In the genomic region with DNA sequence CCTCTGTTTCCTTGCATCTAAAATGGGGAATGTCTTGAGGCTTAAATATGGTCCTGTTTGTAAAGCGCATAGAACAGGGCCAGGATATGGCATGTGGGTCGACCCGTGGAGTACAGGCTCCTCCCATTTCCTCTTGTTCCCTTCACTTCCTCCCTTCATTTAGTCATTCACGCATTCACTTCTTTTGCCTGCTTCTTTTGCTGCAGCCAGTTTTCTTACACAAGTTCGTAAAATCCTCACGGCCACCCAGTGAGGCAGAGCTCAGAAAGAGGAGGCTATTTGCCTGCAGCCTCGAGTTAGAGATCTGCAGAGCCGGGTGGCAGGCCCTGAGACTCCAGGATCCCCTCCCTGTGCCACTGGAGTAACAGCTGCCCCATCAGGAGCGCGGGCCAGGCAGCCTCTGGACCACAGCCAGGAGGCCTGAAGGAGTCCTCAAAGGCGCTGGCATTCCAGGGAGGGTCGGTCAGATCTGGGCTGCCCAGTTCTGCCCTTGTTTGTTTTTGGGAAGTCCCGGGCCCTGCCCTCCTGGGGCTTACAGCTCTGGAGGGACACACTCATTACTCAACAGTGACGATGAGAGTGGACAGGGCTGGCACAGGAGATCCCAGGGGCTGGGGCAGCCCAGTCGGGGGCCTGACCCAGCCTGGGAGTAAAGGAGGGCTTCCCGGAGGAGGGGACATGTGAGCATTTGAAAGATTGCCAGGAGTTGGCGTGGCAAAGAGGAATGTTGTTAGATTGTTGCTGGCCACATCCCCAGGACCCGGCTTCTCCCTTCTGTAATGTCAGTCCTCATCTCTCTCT, we compare ENCODE assay signal across 8 cellular contexts. TPM values are rescaled to one million over a fixed set of nuclear protein-coding genes. Genes with fewer than 3 reads are reported as not detected.
DNase-seq lines count a peak whose midpoint lies in the region; ATAC-seq and TF ChIP-seq lines count a peak whose summit lies in the region.

No MANE protein-coding gene starts in this region.

- peaks cover 55 to 65% (median 58%) of the 10 kb centered on the region in 10 experiments for H3K4me1 ChIP-seq in BLaER1 treated with 17β-estradiol and CSF1 and Interleukin-3, amounts not matched to agents 10 nM and 100 nM
- peaks cover 36 to 88% (median 66%) of the 10 kb centered on the region in 9 donors for H3K4me1 ChIP-seq in heart right ventricle
- peaks cover 50% of the 10 kb centered on the region for H3K4me1 ChIP-seq in stomach smooth muscle (ENCODE audit: control insufficient read depth, insufficient read depth, low read length)
- H3K4me1 ChIP-seq in Caco-2, result peaks cover 23% of the 10 kb centered on the region

- no peak for TF ChIP-seq CTCF in heart right ventricle (IDR thresholded peaks at IDR 0.05)
- TF ChIP-seq CTCF in Caco-2 (IDR thresholded peaks at IDR 0.05; ENCODE audit: insufficient read depth in 1 of 2, low read depth in 1 of 2, low read length in 1 of 2, severe bottlenecking in 1 of 2, unreplicated experiment in 1 of 2), result no peak

- peak overlapping the region; percentile 98 for H3K27ac Mint-ChIP-seq in activated T-cell treated with anti-CD3 and anti-CD28 coated beads, Interleukin-2, amount 50 U/mL, for 72 hours
- H3K27ac Mint-ChIP-seq in Caco-2 (ENCODE audit: unreplicated experiment), result no peak overlapping the region

- peaks cover 76% of the 10 kb centered on the region for H3K4me1 Mint-ChIP-seq in activated T-cell treated with anti-CD3 and anti-CD28 coated beads, Interleukin-2, amount 50 U/mL, for 72 hours (ENCODE audit: low read depth)
- peaks cover 28% of the 10 kb centered on the region for H3K4me1 Mint-ChIP-seq in Caco-2 (ENCODE audit: low read depth, unreplicated experiment)

- peak overlapping the region in 7 of 10 experiments; percentile 46 to 82 (median 51); a peak in 12 of 20 replicates for H3K4me3 ChIP-seq in BLaER1 treated with 17β-estradiol and CSF1 and Interleukin-3, amounts not matched to agents 10 nM and 100 nM
- H3K4me3 ChIP-seq in heart right ventricle (peak overlapping the region in 4 of 10 donors; percentile 6 to 29 (median 19)), stomach smooth muscle (ENCODE audit: low read length in 2 of 2) (peak overlapping the region in 1 of 2 donors; percentile 40), Caco-2 (ENCODE audit: low read depth, low read length) (no peak overlapping the region)

- no TSS peak for BruUV-seq in Caco-2 (replicated peaks; lab: Mats Ljungman, UMichigan)

- peak overlapping the region; percentile 71 to 95 for H3K4me3 Mint-ChIP-seq in activated T-cell treated with anti-CD3 and anti-CD28 coated beads, Interleukin-2, amount 50 U/mL, for 72 hours
- no peak overlapping the region for H3K4me3 Mint-ChIP-seq in Caco-2 (ENCODE audit: unreplicated experiment)

- peak overlapping the region; percentile 86 to 98 (median 96) for H3K4me2 ChIP-seq in BLaER1 treated with 17β-estradiol and CSF1 and Interleukin-3, amounts not matched to agents 10 nM and 100 nM

- H3K27ac ChIP-seq in BLaER1 treated with 17β-estradiol and CSF1 and Interleukin-3, amounts not matched to agents 10 nM and 100 nM, result peak overlapping the region; percentile 71 to 91 (median 86); a peak in 21 of 22 replicates
- H3K27ac ChIP-seq in heart right ventricle (peak overlapping the region; percentile 57 to 89 (median 78)), stomach smooth muscle (ENCODE audit: low read length) (peak overlapping the region; percentile 53)

- H3K36me3 Mint-ChIP-seq in activated T-cell treated with anti-CD3 and anti-CD28 coated beads, Interleukin-2, amount 50 U/mL, for 72 hours (ENCODE audit: insufficient read depth in 2 of 2), result peaks cover 3 to 19% of the 10 kb centered on the region in 2 donors
- peaks cover 42% of the 10 kb centered on the region for H3K36me3 Mint-ChIP-seq in Caco-2 (ENCODE audit: insufficient read depth, unreplicated experiment)

- CTCF ChIA-PET in Caco-2 (lab: Charles Lee), result no interaction called here

- H3K27me3 ChIP-seq in BLaER1 treated with 17β-estradiol and CSF1 and Interleukin-3, amounts not matched to agents 10 nM and 100 nM, result no peaks in the 10 kb centered on the region
- no peaks in the 10 kb centered on the region for H3K27me3 ChIP-seq in heart right ventricle
- H3K27me3 ChIP-seq in stomach smooth muscle (ENCODE audit: control insufficient read depth in 1 of 2, insufficient read depth in 2 of 2, low read length in 2 of 2), result no peaks in the 10 kb centered on the region
- H3K27me3 ChIP-seq in Caco-2 (replicated peaks; ENCODE audit: control insufficient read depth, insufficient read depth, low read length), result no peaks in the 10 kb centered on the region

- WGBS in heart right ventricle, 2 donors, result 19 to 28% methylated on average over 18 of the region's 18 CpGs

- H3K27me3 Mint-ChIP-seq in activated T-cell treated with anti-CD3 and anti-CD28 coated beads, Interleukin-2, amount 50 U/mL, for 72 hours (ENCODE audit: low read depth), result no peaks in the 10 kb centered on the region
- H3K27me3 Mint-ChIP-seq in Caco-2 (ENCODE audit: insufficient read depth, unreplicated experiment), result no peaks in the 10 kb centered on the region

- DNase-seq in HS-27A (ENCODE audit: low read depth) (peak; percentile 94), heart right ventricle (peak in 1 of 2 donors; percentile 48), Caco-2 (no peak), SW480 (ENCODE audit: low spot score) (no peak)
- peak; percentile 27 to 33 for DNase-seq in activated T-cell treated with anti-CD3 and anti-CD28 coated beads, Interleukin-2, amount 50 U/mL, for 72 hours
- DNase-seq in NK-92 treated with Interleukin-12 subunit alpha and Interleukin-12 subunit beta, amount 100 ng/mL, for 24 hours (lab: John Stamatoyannopoulos, UW), result no peak

- intact Hi-C loops in heart right ventricle (cut with DNase I), result loop anchor here in 1 of 10 donors (5.0 kb wide), 1 partner anchor 69 kb away; no protein-coding TSS in a partner anchor
- intact Hi-C loops in Caco-2 (cut with micrococcal nuclease; ENCODE audit: unreplicated experiment), result no loop called here

- H4K20me1 ChIP-seq in BLaER1 treated with 17β-estradiol and CSF1 and Interleukin-3, amounts not matched to agents 10 nM and 100 nM, result peaks cover 0 to 71% (median 50%) of the 10 kb centered on the region in 11 experiments; a peak in 19 of 22 replicates

- no peaks in the 10 kb centered on the region for H3K9me3 Mint-ChIP-seq in activated T-cell treated with anti-CD3 and anti-CD28 coated beads, Interleukin-2, amount 50 U/mL, for 72 hours
- H3K9me3 Mint-ChIP-seq in Caco-2 (ENCODE audit: unreplicated experiment), result no peaks in the 10 kb centered on the region

- no peaks in the 10 kb centered on the region for H3K9me3 ChIP-seq in BLaER1 treated with 17β-estradiol and CSF1 and Interleukin-3, amounts not matched to agents 10 nM and 100 nM (replicated peaks in 1 of 11)
- H3K9me3 ChIP-seq in heart right ventricle (no peaks in the 10 kb centered on the region), stomach smooth muscle (ENCODE audit: control insufficient read depth in 2 of 2, low read length in 2 of 2) (no peaks in the 10 kb centered on the region), Caco-2 (no peaks in the 10 kb centered on the region)

- peak in 1 of 2 donors; percentile 27 for ATAC-seq in activated T-cell treated with anti-CD3 and anti-CD28 coated beads, Interleukin-2, amount 50 U/mL, for 72 hours (replicated peaks in 1 of 2)
- ATAC-seq in heart right ventricle, result no peak

- POLR2A ChIA-PET in Caco-2 (lab: Charles Lee), result no interaction called here

- peaks cover 29 to 60% (median 48%) of the 10 kb centered on the region in 11 experiments for H3K36me3 ChIP-seq in BLaER1 treated with 17β-estradiol and CSF1 and Interleukin-3, amounts not matched to agents 10 nM and 100 nM
- H3K36me3 ChIP-seq in heart right ventricle (peaks cover 0 to 35% (median 18%) of the 10 kb centered on the region in 9 donors), stomach smooth muscle (ENCODE audit: control insufficient read depth in 2 of 2, insufficient read depth in 2 of 2, low read length in 2 of 2) (peaks cover 17 to 25% of the 10 kb centered on the region in 2 donors), Caco-2 (ENCODE audit: control insufficient read depth, insufficient read depth, low read length) (peaks cover 13% of the 10 kb centered on the region)

- H3K9ac ChIP-seq in BLaER1 treated with 17β-estradiol and CSF1 and Interleukin-3, amounts not matched to agents 10 nM and 100 nM, result peak overlapping the region; percentile 69 to 84 (median 78); a peak in 21 of 22 replicates
- H3K9ac ChIP-seq in stomach smooth muscle (ENCODE audit: low read length in 2 of 2), result peak overlapping the region; percentile 55 to 67

RNA-seq across cellular contexts. Expression of a gene that starts 4.6 kb away (rescaled TPM):
- 10 to 100 TPM; 56.6 to 73.7 TPM for total RNA-seq in activated T-cell treated with anti-CD3 and anti-CD28 coated beads, Interleukin-2, amount 50 U/mL, for 72 hours
- total RNA-seq in heart right ventricle (10 to 100 TPM; 69.9 to 89.5 (median 76.5) TPM), Caco-2 (2022) (120 and 130 TPM in 2 replicates)
- polyA plus RNA-seq in heart right ventricle, result 10 to 100 TPM; 51.6 to 80.3 TPM

RNA-seq across cellular contexts. Expression of a gene that starts 54.6 kb away (rescaled TPM):
- total RNA-seq in activated T-cell treated with anti-CD3 and anti-CD28 coated beads, Interleukin-2, amount 50 U/mL, for 72 hours, result not detected
- total RNA-seq in heart right ventricle (100 to 1,000 TPM in 1 of 10 donors, 10 to 100 TPM in 9; 22.7 to 141 (median 46.4) TPM), Caco-2 (2022) (5.2 and 5.4 TPM in 2 replicates)
- polyA plus RNA-seq in heart right ventricle, result 100 to 1,000 TPM in 1 of 2 donors, 10 to 100 TPM in 1; 49.3 to 204 TPM

Comparison
In these comparisons a context has a peak if more than half of its experiments do, and no peak if none do; other contexts are left out.
1. DNase-seq: peak in HS-27A (single experiment) and activated T-cell treated with anti-CD3 and anti-CD28 coated beads, Interleukin-2, amount 50 U/mL, for 72 hours (2 of 2); none in Caco-2 (0 of 2), NK-92 treated with Interleukin-12 subunit alpha and Interleukin-12 subunit beta, amount 100 ng/mL, for 24 hours (single experiment) and SW480 (single experiment).
2. Peak in every context shown above with its lines, with median percentiles within 50 percentile points of each other: H3K27ac ChIP-seq.